ENCODE assay signal across 9 cellular contexts in the genomic region with DNA sequence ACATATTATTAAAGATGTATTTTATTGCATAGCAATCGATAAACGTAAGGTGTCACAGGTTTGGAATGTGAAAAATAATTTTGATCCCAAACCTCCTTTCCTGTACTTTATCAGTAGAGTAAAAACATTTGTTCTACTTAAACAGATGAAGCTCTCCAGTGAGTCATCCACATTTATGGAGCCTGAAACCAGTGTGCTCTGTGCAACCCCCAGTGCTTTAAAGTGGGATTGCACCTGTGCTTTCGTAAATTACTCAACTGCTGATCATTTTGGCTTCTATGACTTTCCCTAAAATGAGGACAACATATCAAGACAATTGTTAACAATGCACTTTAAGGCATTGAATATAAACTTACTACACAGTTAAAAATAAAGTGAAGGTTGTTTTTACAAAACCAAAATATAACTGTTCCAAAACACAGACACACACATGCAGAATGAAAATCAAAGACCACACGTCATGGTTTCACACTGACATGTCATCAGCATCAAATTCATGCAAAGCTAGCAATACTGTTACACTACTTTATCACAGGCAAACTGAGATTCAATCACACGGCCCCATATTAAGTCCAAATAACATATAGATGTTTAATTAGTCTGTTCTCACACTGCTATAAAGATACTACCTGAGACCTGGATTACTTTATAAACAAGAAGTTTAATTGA. TPM values are rescaled to one million over a fixed set of nuclear protein-coding genes. Genes with fewer than 3 reads are reported as not detected.
DNase-seq lines count a peak whose midpoint lies in the region; ATAC-seq, FAIRE-seq and TF ChIP-seq lines count a peak whose summit lies in the region.
"Had no signal": no experiment of that assay in that cellular context is flagged by ENCODE, and none has a peak within 500 bp of the region (broad histone marks: within the 10 kb centered on the region; RNA-seq: fewer than 3 reads in every experiment).

No MANE protein-coding gene starts in this region.

- no peak overlapping the region for H3K4me3 Mint-ChIP-seq in activated T-helper 1 cell treated with anti-CD3 and anti-CD28 coated beads, Interleukin-12 subunit alpha, Interleukin-12 subunit beta, Interleukin-2, Interleukin-4 antibody, amounts not matched to agents 30 ng/mL and 10 ng/mL and 1 ng/mL, durations not matched to agents 14 hours and 24 hours and 36 hours
- H3K4me3 Mint-ChIP-seq: IgD-negative memory B cell had no signal

- peak overlapping the region; percentile 5; the same call in 1 of the 2 replicates for H3K27ac ChIP-seq in BLaER1

- no peaks in the 10 kb centered on the region for H4K20me1 ChIP-seq in BLaER1

- intact Hi-C loops in activated T-helper 1 cell treated with anti-CD3 and anti-CD28 coated beads, Interleukin-12 subunit alpha, Interleukin-12 subunit beta, Interleukin-2, Interleukin-4 antibody, amounts not matched to agents 30 ng/mL and 10 ng/mL and 1 ng/mL, durations not matched to agents 14 hours and 24 hours and 36 hours (cut with micrococcal nuclease): loop anchor here (1.0 kb wide), 1 partner anchor 9 kb away; no protein-coding TSS in a partner anchor

- H3K9me3 Mint-ChIP-seq in activated T-helper 1 cell treated with anti-CD3 and anti-CD28 coated beads, Interleukin-12 subunit alpha, Interleukin-12 subunit beta, Interleukin-2, Interleukin-4 antibody, amounts not matched to agents 30 ng/mL and 10 ng/mL and 1 ng/mL, durations not matched to agents 14 hours and 24 hours and 36 hours: peaks cover 23% of the 10 kb centered on the region

- FAIRE-seq in GM19239 (lab: Jason Lieb, UNC): no peak

- ATAC-seq in GM19463 (IDR thresholded peaks at IDR 0.05; ENCODE audit: unreplicated experiment): no peak

- H3K27ac Mint-ChIP-seq in activated T-helper 1 cell treated with anti-CD3 and anti-CD28 coated beads, Interleukin-12 subunit alpha, Interleukin-12 subunit beta, Interleukin-2, Interleukin-4 antibody, amounts not matched to agents 30 ng/mL and 10 ng/mL and 1 ng/mL, durations not matched to agents 14 hours and 24 hours and 36 hours: no peak overlapping the region
- H3K27ac Mint-ChIP-seq: IgD-negative memory B cell had no signal

- DNase-seq in H4 (ENCODE audit: low spot score): peak; percentile 41
- peak; percentile 67 for DNase-seq in RPMI7951 (ENCODE audit: low read depth)
- DNase-seq in fibroblast of gingiva (ENCODE audit: low read depth): peak; percentile 51
- peak; percentile 37 for DNase-seq in retinal pigment epithelial cell (ENCODE audit: low read depth)
- DNase-seq in GM19239 (ENCODE audit: insufficient read length, low spot score): no peak
- no peak for DNase-seq in activated T-helper 1 cell treated with anti-CD3 and anti-CD28 coated beads, Interleukin-12 subunit alpha, Interleukin-12 subunit beta, Interleukin-2, Interleukin-4 antibody, amounts not matched to agents 30 ng/mL and 10 ng/mL and 1 ng/mL, durations not matched to agents 14 hours and 24 hours and 36 hours (ENCODE audit: low spot score)

- peak; percentile 76 for TF ChIP-seq CTCF in retinal pigment epithelial cell (conservative IDR thresholded peaks at IDR 0.05; ENCODE audit: low read depth, low read length)

- H3K4me3 ChIP-seq in BLaER1 (no peak overlapping the region), retinal pigment epithelial cell (ENCODE audit: low read length) (no peak overlapping the region)

- H3K27me3 Mint-ChIP-seq in activated T-helper 1 cell treated with anti-CD3 and anti-CD28 coated beads, Interleukin-12 subunit alpha, Interleukin-12 subunit beta, Interleukin-2, Interleukin-4 antibody, amounts not matched to agents 30 ng/mL and 10 ng/mL and 1 ng/mL, durations not matched to agents 14 hours and 24 hours and 36 hours (ENCODE audit: insufficient read depth): no peaks in the 10 kb centered on the region
- H3K27me3 Mint-ChIP-seq: IgD-negative memory B cell had no signal

- H3K4me2 ChIP-seq in BLaER1: no peak overlapping the region

- H3K9ac ChIP-seq in BLaER1: no peak overlapping the region

- peaks cover 16% of the 10 kb centered on the region for H3K4me1 Mint-ChIP-seq in activated T-helper 1 cell treated with anti-CD3 and anti-CD28 coated beads, Interleukin-12 subunit alpha, Interleukin-12 subunit beta, Interleukin-2, Interleukin-4 antibody, amounts not matched to agents 30 ng/mL and 10 ng/mL and 1 ng/mL, durations not matched to agents 14 hours and 24 hours and 36 hours (ENCODE audit: low read depth)

- H3K36me3 ChIP-seq in BLaER1: peaks cover 71% of the 10 kb centered on the region

- H3K27me3 ChIP-seq in BLaER1: no peaks in the 10 kb centered on the region

- peaks cover 60% of the 10 kb centered on the region for H3K36me3 Mint-ChIP-seq in activated T-helper 1 cell treated with anti-CD3 and anti-CD28 coated beads, Interleukin-12 subunit alpha, Interleukin-12 subunit beta, Interleukin-2, Interleukin-4 antibody, amounts not matched to agents 30 ng/mL and 10 ng/mL and 1 ng/mL, durations not matched to agents 14 hours and 24 hours and 36 hours (ENCODE audit: low read depth)

- peaks cover 29% of the 10 kb centered on the region for H3K9me3 ChIP-seq in BLaER1

- H3K4me1 ChIP-seq in BLaER1: peaks cover 68% of the 10 kb centered on the region

RNA-seq across cellular contexts. Expression of gene TMEM18, which starts 9.7 kb away (rescaled TPM):
- total RNA-seq in H4 (2014; rRNA removed; shearing (Covaris generic)): 17.6 and 17.7 TPM in 2 replicates
- 26.6 and 37.8 TPM in 2 replicates for total RNA-seq in RPMI7951 (2014; rRNA removed; shearing (Covaris generic))
- 23.3 and 24.9 TPM in 2 replicates for total RNA-seq in activated T-helper 1 cell treated with anti-CD3 and anti-CD28 coated beads, Interleukin-12 subunit alpha, Interleukin-12 subunit beta, Interleukin-2, Interleukin-4 antibody, amounts not matched to agents 30 ng/mL and 10 ng/mL and 1 ng/mL, durations not matched to agents 14 hours and 24 hours and 36 hours

Comparison
In these comparisons a context has a peak if more than half of its experiments do, and no peak if none do; other contexts are left out.
1. DNase-seq: peak in H4 (single experiment), RPMI7951 (single experiment), fibroblast of gingiva (single experiment) and retinal pigment epithelial cell (single experiment); none in GM19239 (single experiment) and activated T-helper 1 cell treated with anti-CD3 and anti-CD28 coated beads, Interleukin-12 subunit alpha, Interleukin-12 subunit beta, Interleukin-2, Interleukin-4 antibody, amounts not matched to agents 30 ng/mL and 10 ng/mL and 1 ng/mL, durations not matched to agents 14 hours and 24 hours and 36 hours (single experiment).